ENCODE assay signal across 10 cellular contexts in the genomic region with DNA sequence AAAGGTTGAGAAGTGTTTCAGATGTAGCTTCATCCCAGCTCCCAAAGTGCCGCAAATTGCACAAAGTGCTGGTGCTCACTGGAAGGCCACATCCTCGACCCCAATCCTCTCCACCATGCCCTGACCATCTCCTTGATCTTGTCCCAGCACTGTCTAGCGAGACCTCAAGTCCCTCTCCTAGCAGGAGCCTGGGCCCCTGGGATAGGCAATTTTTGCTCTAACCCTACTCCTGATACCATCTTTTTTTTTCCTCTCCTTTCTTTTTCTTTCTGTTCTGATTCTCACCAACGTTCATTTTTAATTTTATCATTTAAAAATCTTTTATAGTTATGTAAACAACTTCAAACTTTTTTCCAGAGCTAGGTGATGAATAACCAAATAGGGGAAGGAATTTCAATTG. TPM values are rescaled to one million over a fixed set of nuclear protein-coding genes. Genes with fewer than 3 reads are reported as not detected.
"Had no signal": no experiment of that assay in that cellular context is flagged by ENCODE, and none has a peak within 500 bp of the region (broad histone marks: within the 10 kb centered on the region; RNA-seq: fewer than 3 reads in every experiment).

No MANE protein-coding gene starts in this region.

- H3K27ac ChIP-seq: GM23248, HL-60 had no signal

- H3K27me3 Mint-ChIP-seq: IgD-negative memory B cell had no signal

- H3K4me3 Mint-ChIP-seq: H9, HFFc6 had no signal

- H3K9me3 Mint-ChIP-seq: HFFc6, IgD-negative memory B cell had no signal

- H3K4me3 ChIP-seq: GM23248 had no signal

- ATAC-seq: HepG2 had no signal

- H3K27ac Mint-ChIP-seq: H9, HFFc6 had no signal

- H2AFZ ChIP-seq: GM23248 had no signal

- FAIRE-seq: H54, HepG2 had no signal

- H3K36me3 Mint-ChIP-seq: IgD-negative memory B cell had no signal

- H3K9ac ChIP-seq: GM23248 had no signal

- DNase-seq: GM23248, GOT3, H9, HCEC 1CT, HFFc6, KG1 had no signal

RNA-seq across cellular contexts. Expression of gene TENT5B, which starts 41.3 kb away (rescaled TPM):
- polyA plus RNA-seq: IgD-negative memory B cell had no signal
